Comparison of ENCODE assay signal across 10 cellular contexts in the genomic region with DNA sequence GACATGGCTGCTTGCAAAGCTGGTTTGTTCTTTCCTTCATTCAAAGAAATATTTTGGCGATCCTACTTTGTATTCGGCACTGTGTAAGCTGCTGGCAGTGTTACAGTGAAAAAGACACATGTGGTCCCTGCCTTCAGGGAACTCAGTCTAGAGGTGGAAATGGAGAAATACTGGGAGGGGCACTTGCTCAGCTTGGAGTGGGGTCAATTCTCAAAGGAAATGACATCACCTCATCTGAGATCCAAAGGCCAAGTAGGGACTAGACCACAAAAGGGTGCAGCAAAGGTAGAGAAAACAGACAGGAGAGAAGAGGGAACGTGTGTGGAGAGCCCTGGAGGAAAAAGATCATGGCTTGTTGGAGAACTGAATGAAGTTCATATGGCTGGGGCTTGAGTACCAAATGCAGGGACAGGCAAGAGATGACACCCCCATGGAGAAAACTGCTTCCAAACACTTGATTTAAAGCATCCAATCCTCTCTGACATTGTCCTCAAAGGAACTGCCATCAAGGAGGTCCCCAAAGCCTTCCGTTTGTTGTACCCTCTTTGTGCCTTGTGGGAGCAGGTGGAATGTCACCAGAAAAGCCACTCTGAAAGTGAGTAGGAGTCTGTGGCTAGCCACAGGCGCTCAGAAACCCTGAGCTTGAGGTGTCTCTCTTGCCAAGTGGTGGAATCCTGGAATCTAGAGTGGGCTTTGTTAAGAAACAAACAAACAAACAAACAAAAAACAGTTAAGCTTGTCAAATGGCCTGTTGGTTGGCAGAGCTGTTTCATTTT. TPM values are rescaled to one million over a fixed set of nuclear protein-coding genes. Genes with fewer than 3 reads are reported as not detected.
A peak's percentile ranks its signal among the peaks of the same experiment; 100 is the strongest.
DNase-seq lines count a peak whose midpoint lies in the region; TF ChIP-seq lines count a peak whose summit lies in the region.
"Had no signal": no experiment of that assay in that cellular context is flagged by ENCODE, and none has a peak within 500 bp of the region (broad histone marks: within the 10 kb centered on the region; RNA-seq: fewer than 3 reads in every experiment).

No MANE protein-coding gene starts in this region.

- H3K4me1 Mint-ChIP-seq in chondrocyte (ENCODE audit: low read depth) = peaks cover 19% of the 10 kb centered on the region
- H3K4me1 Mint-ChIP-seq in CD8-positive, alpha-beta memory T cell = peaks cover 3 to 11% (median 10%) of the 10 kb centered on the region in 3 donors

- no peaks in the 10 kb centered on the region for H4K20me1 ChIP-seq in KMS-11 (ENCODE audit: insufficient read depth)

- POLR2A ChIA-PET in CD8-positive, alpha-beta memory T cell (lab: Charles Lee) = no interaction called here

- H3K27me3 ChIP-seq in KMS-11 (ENCODE audit: insufficient read depth, low read depth) = peaks cover 62% of the 10 kb centered on the region
- no peaks in the 10 kb centered on the region for H3K27me3 ChIP-seq in CD8-positive, alpha-beta memory T cell (ENCODE audit: insufficient read depth, low read length, poor library complexity, severe bottlenecking)

- DNase-seq in CD1c-positive myeloid dendritic cell (ENCODE audit: extremely low spot score) (peak; percentile 56), chondrocyte (ENCODE audit: low spot score) (no peak), medulla oblongata (ENCODE audit: extremely low spot score) (peak; percentile 49), T-helper 9 cell (no peak), G401 (ENCODE audit: low spot score) (no peak)
- DNase-seq in stimulated activated CD4-positive, alpha-beta T cell treated with anti-CD3 and anti-CD28 coated beads, Interleukin-4, amount 100 ng/mL, for 24 hours = no peak
- DNase-seq in CD8-positive, alpha-beta memory T cell = no peak
- DNase-seq: T1000 had no signal

- no peak overlapping the region for H2AFZ ChIP-seq in KMS-11 (ENCODE audit: low read depth)

- H3K9ac ChIP-seq in KMS-11 = no peak overlapping the region

- H3K27me3 Mint-ChIP-seq in chondrocyte (ENCODE audit: low read depth) = no peaks in the 10 kb centered on the region
- peaks cover 0 to 4% of the 10 kb centered on the region in 2 donors for H3K27me3 Mint-ChIP-seq in CD8-positive, alpha-beta memory T cell

- H3K4me2 ChIP-seq in KMS-11 = peak overlapping the region; percentile 7; the same call in 1 of the 2 replicates

- CTCF ChIA-PET in CD8-positive, alpha-beta memory T cell (lab: Charles Lee) = no interaction called here

- H3K36me3 Mint-ChIP-seq in chondrocyte (ENCODE audit: low read depth) = peaks cover 3% of the 10 kb centered on the region
- peaks cover 0 to 40% (median 16%) of the 10 kb centered on the region in 3 donors for H3K36me3 Mint-ChIP-seq in CD8-positive, alpha-beta memory T cell

- peak overlapping the region; percentile 14 for H3K27ac Mint-ChIP-seq in chondrocyte (ENCODE audit: unreplicated experiment)
- peak overlapping the region in 4 of 8 donors; percentile 30 to 94 (median 56) for H3K27ac Mint-ChIP-seq in CD8-positive, alpha-beta memory T cell

- H3K9me3 Mint-ChIP-seq in chondrocyte (ENCODE audit: low read depth) = no peaks in the 10 kb centered on the region
- H3K9me3 Mint-ChIP-seq in CD8-positive, alpha-beta memory T cell = no peaks in the 10 kb centered on the region

- H3K4me3 ChIP-seq in KMS-11 (IDR thresholded peaks at IDR 0.05; ENCODE audit: insufficient read depth, low read depth, low read length) = no peak overlapping the region
- H3K4me3 ChIP-seq in CD8-positive, alpha-beta memory T cell (ENCODE audit: low read length) = no peak overlapping the region

- no peaks in the 10 kb centered on the region for H3K9me3 ChIP-seq in CD8-positive, alpha-beta memory T cell (ENCODE audit: low read length)

- H3K79me2 ChIP-seq in KMS-11 (ENCODE audit: insufficient read depth, low read depth) = no peaks in the 10 kb centered on the region

- peaks cover 21% of the 10 kb centered on the region for H3K4me1 ChIP-seq in KMS-11 (ENCODE audit: low read depth, poor library complexity, severe bottlenecking)
- peaks cover 4% of the 10 kb centered on the region for H3K4me1 ChIP-seq in CD8-positive, alpha-beta memory T cell (ENCODE audit: insufficient read depth, low read length)

- H3K36me3 ChIP-seq in KMS-11 (ENCODE audit: insufficient read depth) = no peaks in the 10 kb centered on the region
- peaks cover 6% of the 10 kb centered on the region for H3K36me3 ChIP-seq in CD8-positive, alpha-beta memory T cell (ENCODE audit: insufficient read depth, low read length)

- in situ Hi-C loops in G401 (cut with HindIII; ENCODE audit: low sequenced_read_pairs) = no loop called here

- H3K27ac ChIP-seq in KMS-11 = no peak overlapping the region
- no peak overlapping the region for H3K27ac ChIP-seq in CD8-positive, alpha-beta memory T cell (ENCODE audit: low read depth, low read length)

- TF ChIP-seq CTCF in KMS-11 (conservative IDR thresholded peaks at IDR 0.05; ENCODE audit: low read depth, low read length) (no peak), chondrocyte (IDR thresholded peaks at IDR 0.05) (no peak)

- H3K4me3 Mint-ChIP-seq in chondrocyte (ENCODE audit: unreplicated experiment) = no peak overlapping the region
- H3K4me3 Mint-ChIP-seq in CD8-positive, alpha-beta memory T cell = no peak overlapping the region

RNA-seq across cellular contexts. Expression of a gene that starts 48.3 kb away (rescaled TPM):
- 0.17 TPM in 1 of 3 replicates, not detected in the others for total RNA-seq in chondrocyte
- not detected for total RNA-seq in CD8-positive, alpha-beta memory T cell
- not detected for polyA plus RNA-seq in CD8-positive, alpha-beta memory T cell
- total RNA-seq in G401 (2014; rRNA removed; shearing (Covaris generic)) = 0.17 TPM in 1 of 2 replicates, not detected in the other
- total RNA-seq: kidney epithelial cell had no signal

RNA-seq across cellular contexts. Expression of a gene that starts 48.4 kb away (rescaled TPM):
- 0.10 to 0.20 TPM in 2 of 3 replicates, not detected in the other for total RNA-seq in chondrocyte
- total RNA-seq in CD8-positive, alpha-beta memory T cell = not detected
- polyA plus RNA-seq in CD8-positive, alpha-beta memory T cell = not detected
- total RNA-seq in G401 (2014; rRNA removed; shearing (Covaris generic)) = not detected in 2 replicates

RNA-seq across cellular contexts. Expression of a gene that starts 48.6 kb away (rescaled TPM):
- total RNA-seq in chondrocyte = 1.1 to 1.4 TPM (median 1.3 TPM) in 3 replicates
- 1 to 10 TPM; 2.8 to 3.8 TPM for total RNA-seq in CD8-positive, alpha-beta memory T cell
- polyA plus RNA-seq in CD8-positive, alpha-beta memory T cell = 12.8 TPM
- 4.7 and 44.7 TPM in 2 replicates for total RNA-seq in G401 (2014; rRNA removed; shearing (Covaris generic))

Comparison
In these comparisons a context has a peak if more than half of its experiments do, and no peak if none do; other contexts are left out.
1. DNase-seq: peak in CD1c-positive myeloid dendritic cell (single experiment) and medulla oblongata (single experiment); none in chondrocyte (single experiment), T-helper 9 cell (single experiment), stimulated activated CD4-positive, alpha-beta T cell treated with anti-CD3 and anti-CD28 coated beads, Interleukin-4, amount 100 ng/mL, for 24 hours (single experiment), CD8-positive, alpha-beta memory T cell (0 of 5) and G401 (single experiment).